1 cellular context compared by ENCODE assay signal in the genomic region with DNA sequence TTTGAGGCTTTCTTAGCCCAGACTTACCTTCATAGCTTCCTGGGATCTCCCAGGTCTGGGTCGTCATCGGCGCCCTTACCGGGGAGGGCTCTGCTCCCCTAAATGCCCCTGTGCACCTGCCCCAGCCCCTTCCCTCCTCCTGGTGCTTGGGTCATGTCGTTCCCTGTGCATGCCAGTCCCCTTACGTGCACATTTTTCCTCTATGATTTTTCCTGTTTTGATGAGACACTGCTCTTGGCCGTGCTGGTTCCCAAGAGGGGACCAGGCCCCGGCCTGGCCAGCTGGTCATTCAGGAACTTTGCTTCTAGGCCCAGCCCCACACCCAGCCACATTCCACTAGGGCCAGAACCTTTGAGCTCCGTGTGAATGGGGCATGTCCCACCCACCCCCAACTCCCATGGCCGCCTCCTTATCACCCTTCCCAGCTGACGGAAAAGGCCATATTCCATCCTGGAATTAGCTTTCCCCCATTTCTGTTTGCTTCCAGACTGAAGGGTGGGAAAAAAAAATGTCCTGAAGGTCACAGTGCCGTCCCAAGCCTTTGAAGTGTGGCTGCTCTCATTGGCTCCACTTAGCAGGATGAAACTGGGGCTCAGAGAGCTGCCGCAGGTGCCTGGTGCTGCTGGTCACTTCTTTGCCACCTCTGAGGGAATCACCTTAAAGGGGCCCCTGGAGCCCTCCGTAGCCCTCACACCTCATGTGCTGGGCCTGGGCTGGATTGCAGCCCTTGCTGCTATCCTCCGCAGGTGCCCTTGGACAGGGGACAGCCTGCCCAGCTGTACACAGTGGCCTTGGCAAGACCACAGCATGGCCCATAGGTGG.
A peak's percentile ranks its signal among the peaks of the same experiment; 100 is the strongest.
TF ChIP-seq lines count a peak whose summit lies in the region.

No MANE protein-coding gene starts in this region.

TF ChIP-seq in HepG2, 621 proteins besides CTCF, POLR2A, EP300 and RAD21 (continued from another document and continues in another):
- TF ChIP-seq, protein P1, sequence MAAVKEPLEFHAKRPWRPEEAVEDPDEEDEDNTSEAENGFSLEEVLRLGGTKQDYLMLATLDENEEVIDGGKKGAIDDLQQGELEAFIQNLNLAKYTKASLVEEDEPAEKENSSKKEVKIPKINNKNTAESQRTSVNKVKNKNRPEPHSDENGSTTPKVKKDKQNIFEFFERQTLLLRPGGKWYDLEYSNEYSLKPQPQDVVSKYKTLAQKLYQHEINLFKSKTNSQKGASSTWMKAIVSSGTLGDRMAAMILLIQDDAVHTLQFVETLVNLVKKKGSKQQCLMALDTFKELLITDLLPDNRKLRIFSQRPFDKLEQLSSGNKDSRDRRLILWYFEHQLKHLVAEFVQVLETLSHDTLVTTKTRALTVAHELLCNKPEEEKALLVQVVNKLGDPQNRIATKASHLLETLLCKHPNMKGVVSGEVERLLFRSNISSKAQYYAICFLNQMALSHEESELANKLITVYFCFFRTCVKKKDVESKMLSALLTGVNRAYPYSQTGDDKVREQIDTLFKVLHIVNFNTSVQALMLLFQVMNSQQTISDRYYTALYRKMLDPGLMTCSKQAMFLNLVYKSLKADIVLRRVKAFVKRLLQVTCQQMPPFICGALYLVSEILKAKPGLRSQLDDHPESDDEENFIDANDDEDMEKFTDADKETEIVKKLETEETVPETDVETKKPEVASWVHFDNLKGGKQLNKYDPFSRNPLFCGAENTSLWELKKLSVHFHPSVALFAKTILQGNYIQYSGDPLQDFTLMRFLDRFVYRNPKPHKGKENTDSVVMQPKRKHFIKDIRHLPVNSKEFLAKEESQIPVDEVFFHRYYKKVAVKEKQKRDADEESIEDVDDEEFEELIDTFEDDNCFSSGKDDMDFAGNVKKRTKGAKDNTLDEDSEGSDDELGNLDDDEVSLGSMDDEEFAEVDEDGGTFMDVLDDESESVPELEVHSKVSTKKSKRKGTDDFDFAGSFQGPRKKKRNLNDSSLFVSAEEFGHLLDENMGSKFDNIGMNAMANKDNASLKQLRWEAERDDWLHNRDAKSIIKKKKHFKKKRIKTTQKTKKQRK (IDR thresholded peaks at IDR 0.05; ENCODE audit: low read length) = no peak
- TF ChIP-seq GFI1 (CRISPR knock-in tag; IDR thresholded peaks at IDR 0.05; ENCODE audit: borderline replicate concordance) (peak; percentile 88), ZNF256 (CRISPR knock-in tag; conservative IDR thresholded peaks at IDR 0.05) (0 out of 2 replicates have a peak, but pooled peaks have one; percentile 10), HBP1 (CRISPR knock-in tag; IDR thresholded peaks at IDR 0.05; ENCODE audit: low read depth) (no peak; the same call in 1 of the 2 replicates), NCOA5 (CRISPR knock-in tag; IDR thresholded peaks at IDR 0.05) (0 out of 2 replicates have a peak, but pooled peaks have one; percentile 72), TARDBP (CRISPR knock-in tag; IDR thresholded peaks at IDR 0.05) (peak; percentile 80; the same call in 1 of the 2 replicates), NPAS2 (CRISPR knock-in tag; IDR thresholded peaks at IDR 0.05; ENCODE audit: borderline replicate concordance) (no peak), ATF2 (CRISPR knock-in tag; IDR thresholded peaks at IDR 0.05) (peak; percentile 81), HDAC2 (CRISPR knock-in tag; IDR thresholded peaks at IDR 0.05) (peak; percentile 90), ZNF674 (CRISPR knock-in tag; IDR thresholded peaks at IDR 0.05; ENCODE audit: low read depth) (no peak), NCOA2 (CRISPR knock-in tag; IDR thresholded peaks at IDR 0.05) (peak; percentile 90), ZNF333 (CRISPR knock-in tag; IDR thresholded peaks at IDR 0.05; ENCODE audit: borderline replicate concordance) (0 out of 2 replicates have a peak, but pooled peaks have one; percentile 9), FUBP1 (CRISPR knock-in tag; IDR thresholded peaks at IDR 0.05; ENCODE audit: borderline replicate concordance) (peak; percentile 56), ZNF782 (CRISPR knock-in tag; IDR thresholded peaks at IDR 0.05; ENCODE audit: borderline replicate concordance) (0 out of 2 replicates have a peak, but pooled peaks have one; percentile 14), NBN (conservative IDR thresholded peaks at IDR 0.05) (no peak), NFYB (CRISPR knock-in tag; IDR thresholded peaks at IDR 0.05) (peak; percentile 31), ZNF746 (CRISPR knock-in tag; IDR thresholded peaks at IDR 0.05) (peak; percentile 64; the same call in 1 of the 2 replicates), IKZF1 (IDR thresholded peaks at IDR 0.05) (no peak), SETDB1 (CRISPR knock-in tag; IDR thresholded peaks at IDR 0.05; ENCODE audit: borderline replicate concordance) (no peak), ZNF558 (CRISPR knock-in tag; IDR thresholded peaks at IDR 0.05; ENCODE audit: borderline replicate concordance) (no peak; the same call in 1 of the 2 replicates), RXRB (CRISPR knock-in tag; IDR thresholded peaks at IDR 0.05; ENCODE audit: borderline replicate concordance) (peak; percentile 95), SMARCC2 (IDR thresholded peaks at IDR 0.05) (no peak), NFRKB (IDR thresholded peaks at IDR 0.05) (no peak), AGO1 (IDR thresholded peaks at IDR 0.05; ENCODE audit: low read depth, low read length, poor library complexity, severe bottlenecking) (no peak), SMYD3 (CRISPR knock-in tag; IDR thresholded peaks at IDR 0.05) (no peak), SYNCRIP (IDR thresholded peaks at IDR 0.05; ENCODE audit: insufficient read depth, low read depth, low read length) (no peak), POLR2AphosphoS5 (IDR thresholded peaks at IDR 0.05; ENCODE audit: low read depth, low read length) (peak; percentile 29; the same call in 1 of the 2 replicates), ZNF225 (CRISPR knock-in tag; IDR thresholded peaks at IDR 0.05) (no peak), GATAD2A (CRISPR knock-in tag; IDR thresholded peaks at IDR 0.05) (peak; percentile 74; the same call in 1 of the 2 replicates), STAT5B (CRISPR knock-in tag; IDR thresholded peaks at IDR 0.05) (no peak), HMGA1 (CRISPR knock-in tag; conservative IDR thresholded peaks at IDR 0.05) (no peak), NR3C1 (CRISPR knock-in tag; IDR thresholded peaks at IDR 0.05) (no peak), FOXK2 (IDR thresholded peaks at IDR 0.05) (peak; percentile 18; the same call in 1 of the 2 replicates), ZNF44 (CRISPR knock-in tag; IDR thresholded peaks at IDR 0.05) (no peak), ZNF891 (CRISPR knock-in tag; IDR thresholded peaks at IDR 0.05) (no peak)
- TF ChIP-seq, protein P2, sequence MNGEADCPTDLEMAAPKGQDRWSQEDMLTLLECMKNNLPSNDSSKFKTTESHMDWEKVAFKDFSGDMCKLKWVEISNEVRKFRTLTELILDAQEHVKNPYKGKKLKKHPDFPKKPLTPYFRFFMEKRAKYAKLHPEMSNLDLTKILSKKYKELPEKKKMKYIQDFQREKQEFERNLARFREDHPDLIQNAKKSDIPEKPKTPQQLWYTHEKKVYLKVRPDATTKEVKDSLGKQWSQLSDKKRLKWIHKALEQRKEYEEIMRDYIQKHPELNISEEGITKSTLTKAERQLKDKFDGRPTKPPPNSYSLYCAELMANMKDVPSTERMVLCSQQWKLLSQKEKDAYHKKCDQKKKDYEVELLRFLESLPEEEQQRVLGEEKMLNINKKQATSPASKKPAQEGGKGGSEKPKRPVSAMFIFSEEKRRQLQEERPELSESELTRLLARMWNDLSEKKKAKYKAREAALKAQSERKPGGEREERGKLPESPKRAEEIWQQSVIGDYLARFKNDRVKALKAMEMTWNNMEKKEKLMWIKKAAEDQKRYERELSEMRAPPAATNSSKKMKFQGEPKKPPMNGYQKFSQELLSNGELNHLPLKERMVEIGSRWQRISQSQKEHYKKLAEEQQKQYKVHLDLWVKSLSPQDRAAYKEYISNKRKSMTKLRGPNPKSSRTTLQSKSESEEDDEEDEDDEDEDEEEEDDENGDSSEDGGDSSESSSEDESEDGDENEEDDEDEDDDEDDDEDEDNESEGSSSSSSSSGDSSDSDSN (CRISPR knock-in tag; IDR thresholded peaks at IDR 0.05) = peak; percentile 56
- TF ChIP-seq, protein P3, sequence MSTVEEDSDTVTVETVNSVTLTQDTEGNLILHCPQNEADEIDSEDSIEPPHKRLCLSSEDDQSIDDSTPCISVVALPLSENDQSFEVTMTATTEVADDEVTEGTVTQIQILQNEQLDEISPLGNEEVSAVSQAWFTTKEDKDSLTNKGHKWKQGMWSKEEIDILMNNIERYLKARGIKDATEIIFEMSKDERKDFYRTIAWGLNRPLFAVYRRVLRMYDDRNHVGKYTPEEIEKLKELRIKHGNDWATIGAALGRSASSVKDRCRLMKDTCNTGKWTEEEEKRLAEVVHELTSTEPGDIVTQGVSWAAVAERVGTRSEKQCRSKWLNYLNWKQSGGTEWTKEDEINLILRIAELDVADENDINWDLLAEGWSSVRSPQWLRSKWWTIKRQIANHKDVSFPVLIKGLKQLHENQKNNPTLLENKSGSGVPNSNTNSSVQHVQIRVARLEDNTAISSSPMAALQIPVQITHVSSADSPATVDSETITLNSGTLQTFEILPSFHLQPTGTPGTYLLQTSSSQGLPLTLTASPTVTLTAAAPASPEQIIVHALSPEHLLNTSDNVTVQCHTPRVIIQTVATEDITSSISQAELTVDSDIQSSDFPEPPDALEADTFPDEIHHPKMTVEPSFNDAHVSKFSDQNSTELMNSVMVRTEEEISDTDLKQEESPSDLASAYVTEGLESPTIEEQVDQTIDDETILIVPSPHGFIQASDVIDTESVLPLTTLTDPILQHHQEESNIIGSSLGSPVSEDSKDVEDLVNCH (CRISPR knock-in tag; IDR thresholded peaks at IDR 0.05) = no peak
- TF ChIP-seq, protein P4, sequence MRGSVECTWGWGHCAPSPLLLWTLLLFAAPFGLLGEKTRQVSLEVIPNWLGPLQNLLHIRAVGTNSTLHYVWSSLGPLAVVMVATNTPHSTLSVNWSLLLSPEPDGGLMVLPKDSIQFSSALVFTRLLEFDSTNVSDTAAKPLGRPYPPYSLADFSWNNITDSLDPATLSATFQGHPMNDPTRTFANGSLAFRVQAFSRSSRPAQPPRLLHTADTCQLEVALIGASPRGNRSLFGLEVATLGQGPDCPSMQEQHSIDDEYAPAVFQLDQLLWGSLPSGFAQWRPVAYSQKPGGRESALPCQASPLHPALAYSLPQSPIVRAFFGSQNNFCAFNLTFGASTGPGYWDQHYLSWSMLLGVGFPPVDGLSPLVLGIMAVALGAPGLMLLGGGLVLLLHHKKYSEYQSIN (CRISPR knock-in tag; IDR thresholded peaks at IDR 0.05; ENCODE audit: borderline replicate concordance) = no peak
- TF ChIP-seq, protein P5, sequence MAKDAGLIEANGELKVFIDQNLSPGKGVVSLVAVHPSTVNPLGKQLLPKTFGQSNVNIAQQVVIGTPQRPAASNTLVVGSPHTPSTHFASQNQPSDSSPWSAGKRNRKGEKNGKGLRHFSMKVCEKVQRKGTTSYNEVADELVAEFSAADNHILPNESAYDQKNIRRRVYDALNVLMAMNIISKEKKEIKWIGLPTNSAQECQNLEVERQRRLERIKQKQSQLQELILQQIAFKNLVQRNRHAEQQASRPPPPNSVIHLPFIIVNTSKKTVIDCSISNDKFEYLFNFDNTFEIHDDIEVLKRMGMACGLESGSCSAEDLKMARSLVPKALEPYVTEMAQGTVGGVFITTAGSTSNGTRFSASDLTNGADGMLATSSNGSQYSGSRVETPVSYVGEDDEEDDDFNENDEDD (CRISPR knock-in tag; IDR thresholded peaks at IDR 0.05; ENCODE audit: borderline replicate concordance) = peak; percentile 43; the same call in 1 of the 2 replicates
- TF ChIP-seq, protein P6, sequence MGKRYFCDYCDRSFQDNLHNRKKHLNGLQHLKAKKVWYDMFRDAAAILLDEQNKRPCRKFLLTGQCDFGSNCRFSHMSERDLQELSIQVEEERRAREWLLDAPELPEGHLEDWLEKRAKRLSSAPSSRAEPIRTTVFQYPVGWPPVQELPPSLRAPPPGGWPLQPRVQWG (CRISPR knock-in tag; IDR thresholded peaks at IDR 0.05; ENCODE audit: borderline replicate concordance, low read depth) = no peak
- TF ChIP-seq, protein P7, sequence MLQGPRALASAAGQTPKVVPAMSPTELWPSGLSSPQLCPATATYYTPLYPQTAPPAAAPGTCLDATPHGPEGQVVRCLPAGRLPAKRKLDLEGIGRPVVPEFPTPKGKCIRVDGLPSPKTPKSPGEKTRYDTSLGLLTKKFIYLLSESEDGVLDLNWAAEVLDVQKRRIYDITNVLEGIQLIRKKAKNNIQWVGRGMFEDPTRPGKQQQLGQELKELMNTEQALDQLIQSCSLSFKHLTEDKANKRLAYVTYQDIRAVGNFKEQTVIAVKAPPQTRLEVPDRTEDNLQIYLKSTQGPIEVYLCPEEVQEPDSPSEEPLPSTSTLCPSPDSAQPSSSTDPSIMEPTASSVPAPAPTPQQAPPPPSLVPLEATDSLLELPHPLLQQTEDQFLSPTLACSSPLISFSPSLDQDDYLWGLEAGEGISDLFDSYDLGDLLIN (CRISPR knock-in tag; IDR thresholded peaks at IDR 0.05; ENCODE audit: borderline replicate concordance) = no peak
